Comparison of ENCODE assay signal across 8 cellular contexts in the genomic region with DNA sequence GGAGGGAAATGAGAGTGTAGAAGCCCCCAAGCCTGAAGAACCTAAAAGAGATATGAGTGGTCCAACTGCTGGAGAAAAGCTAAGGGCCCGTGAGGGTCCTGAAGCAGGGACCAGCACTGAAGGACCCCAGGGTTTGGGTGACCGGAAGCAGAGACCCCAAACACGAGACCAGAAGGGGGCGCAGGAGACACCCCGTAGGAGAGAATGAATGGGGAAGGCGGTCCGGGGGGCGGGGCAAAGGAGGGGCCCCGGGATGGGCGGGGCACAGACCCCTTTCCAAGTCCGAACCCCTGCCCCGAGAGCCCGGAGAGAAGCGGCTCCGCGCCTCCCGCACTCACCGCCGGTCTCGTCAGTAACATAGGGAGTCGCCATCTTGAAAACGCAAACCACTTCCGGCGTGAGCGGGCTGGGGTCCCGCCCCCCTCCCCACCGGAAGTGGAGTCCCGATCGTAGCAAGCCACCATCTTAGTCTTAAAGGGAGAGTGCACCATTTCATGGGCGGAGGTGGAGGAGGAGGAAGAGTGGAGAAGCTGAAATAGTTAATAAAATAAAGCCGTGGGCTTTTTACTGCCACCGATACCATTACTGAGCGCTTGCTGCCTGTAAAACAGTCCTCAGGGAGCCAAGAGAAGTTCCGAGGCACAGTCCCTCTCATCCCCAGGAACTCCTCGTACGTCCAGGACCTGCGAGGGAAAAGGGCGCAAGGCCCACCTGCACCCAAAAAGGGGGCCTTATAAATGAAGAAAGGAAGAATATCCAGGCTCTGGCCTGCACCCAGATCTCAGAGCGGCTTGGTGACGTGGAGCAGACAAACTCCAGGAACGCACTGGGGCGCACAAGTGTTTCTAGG. TPM values are rescaled to one million over a fixed set of nuclear protein-coding genes. Genes with fewer than 3 reads are reported as not detected.
DNase-seq lines count a peak whose midpoint lies in the region; ATAC-seq and TF ChIP-seq lines count a peak whose summit lies in the region.

No MANE protein-coding gene starts in this region.

- H2AFZ ChIP-seq in SK-N-SH (ENCODE audit: low read depth): peak overlapping the region; percentile 92

- POLR2A ChIA-PET in SK-N-SH (lab: Yijun Ruan, JAX): interaction anchor here (1.0 to 4.2 kb wide), 7 partner anchors 10 to 189 kb away, joined by 3 to 39 read pairs (median 4); a partner anchor contains a TSS

- peak; percentile 51 for ATAC-seq in HG02571 (IDR thresholded peaks at IDR 0.05; ENCODE audit: unreplicated experiment)
- ATAC-seq in activated naive CD4-positive, alpha-beta T cell treated with anti-CD3 and anti-CD28 coated beads, Interleukin-2, amount 50 U/mL, for 72 hours: peak; percentile 44 to 49

- H3K79me2 ChIP-seq in SK-N-SH (ENCODE audit: insufficient read depth): peaks cover 73% of the 10 kb centered on the region

- TF ChIP-seq RAD21 in SK-N-SH (IDR thresholded peaks at IDR 0.05; ENCODE audit: low read length): no peak; the same call in 1 of the 2 replicates

- H3K27ac Mint-ChIP-seq in activated naive CD4-positive, alpha-beta T cell treated with anti-CD3 and anti-CD28 coated beads, Interleukin-2, amount 50 U/mL, for 72 hours: peak overlapping the region; percentile 94 to 97
- H3K27ac Mint-ChIP-seq in osteocyte (ENCODE audit: unreplicated experiment): peak overlapping the region; percentile 97

- H3K9me2 ChIP-seq in SK-N-SH: no peaks in the 10 kb centered on the region

- H3F3A ChIP-seq in SK-N-SH (replicated peaks; ENCODE audit: insufficient read depth): peaks cover 35% of the 10 kb centered on the region

- H4K20me1 ChIP-seq in SK-N-SH (ENCODE audit: insufficient read depth): no peaks in the 10 kb centered on the region

- peak overlapping the region; percentile 89 for H3K9ac ChIP-seq in SK-N-SH

- peak overlapping the region; percentile 97 for H3K4me2 ChIP-seq in SK-N-SH

- H3K4me3 ChIP-seq in GM08714 (ENCODE audit: low read length) (peak overlapping the region; percentile 92), SK-N-SH (ENCODE audit: low read depth in 2 of 2, low read length in 1 of 2) (peak overlapping the region; percentile 90 to 94), thymus (ENCODE audit: low read length) (peak overlapping the region; percentile 70)

- 1% methylated on average over 33 of the region's 42 CpGs for WGBS in SK-N-SH (ENCODE audit: low lambda C conversion rate)
- under 1% methylated on average over 42 of the region's 42 CpGs for WGBS in thymus

- peaks cover 21 to 28% of the 10 kb centered on the region in 2 experiments; a peak in 3 of 4 replicates for H3K4me1 ChIP-seq in SK-N-SH (ENCODE audit: control insufficient read depth in 1 of 2, insufficient read depth in 2 of 2, low read depth in 1 of 2, low read length in 1 of 2)
- H3K4me1 ChIP-seq in thymus (ENCODE audit: control insufficient read depth, insufficient read depth, low read length): peaks cover 6% of the 10 kb centered on the region

- peak overlapping the region; percentile 94 for H3K4me3 Mint-ChIP-seq in osteocyte (ENCODE audit: unreplicated experiment)

- H3K36me3 ChIP-seq in SK-N-SH (replicated peaks in 1 of 2; ENCODE audit: control insufficient read depth in 1 of 2, insufficient read depth in 2 of 2, low read length in 1 of 2) (peaks cover 0 to 5% of the 10 kb centered on the region in 2 experiments), thymus (ENCODE audit: control insufficient read depth, insufficient read depth) (peaks cover 4% of the 10 kb centered on the region)

- no peaks in the 10 kb centered on the region for H3K9me3 ChIP-seq in SK-N-SH
- H3K9me3 ChIP-seq in thymus (ENCODE audit: control insufficient read depth): no peaks in the 10 kb centered on the region

- no peak for TF ChIP-seq EP300 in SK-N-SH (IDR thresholded peaks at IDR 0.05; ENCODE audit: borderline replicate concordance in 1 of 2, low read depth in 1 of 2, low read length in 1 of 2)

- peaks cover 38% of the 10 kb centered on the region for H3K4me1 Mint-ChIP-seq in osteocyte (ENCODE audit: unreplicated experiment)

- peak overlapping the region; percentile 94 to 98 for H3K27ac ChIP-seq in SK-N-SH (ENCODE audit: low read depth in 2 of 2, low read length in 1 of 2)
- H3K27ac ChIP-seq in thymus (ENCODE audit: low read depth): peak overlapping the region; percentile 100

- intact Hi-C loops in head of caudate nucleus (cut with DNase I): loop anchor here (1.0 to 5.0 kb wide), 3 partner anchors 45 to 200 kb away; a partner anchor contains a TSS

- peaks cover 0 to 4% of the 10 kb centered on the region in 2 donors for H3K9me3 Mint-ChIP-seq in activated naive CD4-positive, alpha-beta T cell treated with anti-CD3 and anti-CD28 coated beads, Interleukin-2, amount 50 U/mL, for 72 hours
- no peaks in the 10 kb centered on the region for H3K9me3 Mint-ChIP-seq in osteocyte (ENCODE audit: unreplicated experiment)

- TF ChIP-seq CTCF in SK-N-SH (IDR thresholded peaks at IDR 0.05) (peak; percentile 97), osteocyte (IDR thresholded peaks at IDR 0.05) (peak; percentile 89)

- peaks cover 43 to 50% of the 10 kb centered on the region in 2 donors for H3K36me3 Mint-ChIP-seq in activated naive CD4-positive, alpha-beta T cell treated with anti-CD3 and anti-CD28 coated beads, Interleukin-2, amount 50 U/mL, for 72 hours
- peaks cover 11% of the 10 kb centered on the region for H3K36me3 Mint-ChIP-seq in osteocyte (ENCODE audit: unreplicated experiment)

- CTCF ChIA-PET in SK-N-SH (lab: Yijun Ruan, JAX): interaction anchor here (0.6 to 6.4 kb wide), 43 partner anchors 9 to 356 kb away, joined by 3 to 51 read pairs (median 4); a partner anchor contains a TSS

- H3K27me3 ChIP-seq in SK-N-SH (ENCODE audit: insufficient read depth) (no peaks in the 10 kb centered on the region), thymus (ENCODE audit: control insufficient read depth, insufficient read depth) (no peaks in the 10 kb centered on the region)

- DNase-seq in NCI-H1092 (lab: John Stamatoyannopoulos, UW) (peak; percentile 86), SK-N-SH (peak; percentile 96), head of caudate nucleus (peak; percentile 77 to 96 (median 90)), osteocyte (ENCODE audit: extremely low spot score, unreplicated experiment) (peak; percentile 94)
- peak; percentile 90 to 91 for DNase-seq in activated naive CD4-positive, alpha-beta T cell treated with anti-CD3 and anti-CD28 coated beads, Interleukin-2, amount 50 U/mL, for 72 hours (ENCODE audit: low spot score in 2 of 2)

- H3K27me3 Mint-ChIP-seq in osteocyte (ENCODE audit: unreplicated experiment): no peaks in the 10 kb centered on the region

TF ChIP-seq in SK-N-SH, 30 proteins besides CTCF, POLR2A, EP300 and RAD21 (continues in another document):
- TF ChIP-seq RXRA (IDR thresholded peaks at IDR 0.05; ENCODE audit: borderline replicate concordance, low read depth) (no peak), GABPA (IDR thresholded peaks at IDR 0.05; ENCODE audit: low read depth) (peak; percentile 85), ELF1 (IDR thresholded peaks at IDR 0.05) (peak; percentile 67), EZH2phosphoT487 (IDR thresholded peaks at IDR 0.05; ENCODE audit: borderline replicate concordance, low read depth) (no peak), TAF1 (IDR thresholded peaks at IDR 0.05; ENCODE audit: borderline replicate concordance, low read depth, low read length) (peak; percentile 93), NRF1 (IDR thresholded peaks at IDR 0.05; ENCODE audit: low read depth, low read length) (no peak), GATA2 (CRISPR knock-in tag; IDR thresholded peaks at IDR 0.05) (no peak), JUND (IDR thresholded peaks at IDR 0.05) (no peak), RFX5 (IDR thresholded peaks at IDR 0.05; ENCODE audit: low read length) (no peak)
- TF ChIP-seq, protein P1, sequence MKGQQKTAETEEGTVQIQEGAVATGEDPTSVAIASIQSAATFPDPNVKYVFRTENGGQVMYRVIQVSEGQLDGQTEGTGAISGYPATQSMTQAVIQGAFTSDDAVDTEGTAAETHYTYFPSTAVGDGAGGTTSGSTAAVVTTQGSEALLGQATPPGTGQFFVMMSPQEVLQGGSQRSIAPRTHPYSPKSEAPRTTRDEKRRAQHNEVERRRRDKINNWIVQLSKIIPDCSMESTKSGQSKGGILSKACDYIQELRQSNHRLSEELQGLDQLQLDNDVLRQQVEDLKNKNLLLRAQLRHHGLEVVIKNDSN (IDR thresholded peaks at IDR 0.05; ENCODE audit: borderline replicate concordance, low read depth): 0 out of 2 replicates have a peak, but pooled peaks have one; percentile 11

RNA-seq across cellular contexts. Expression of a gene that starts 0.7 kb away (rescaled TPM):
- polyA plus RNA-seq in SK-N-SH (2012; rRNA removed) (36.0 and 36.3 TPM in 2 replicates), thymus (57.9 TPM)
- polyA plus RNA-seq in SK-N-SH (2012; cell fraction: cytosol; rRNA removed): 39.3 and 40.9 TPM in 2 replicates
- 16.7 and 21.0 TPM in 2 replicates for polyA plus RNA-seq in SK-N-SH (2012; cell fraction: nucleus; rRNA removed)
- 10 to 100 TPM; 18.9 to 32.9 TPM for total RNA-seq in activated naive CD4-positive, alpha-beta T cell treated with anti-CD3 and anti-CD28 coated beads, Interleukin-2, amount 50 U/mL, for 72 hours
- 18.2 and 20.5 TPM in 2 replicates for total RNA-seq in osteocyte

RNA-seq across cellular contexts. Expression of a gene that starts 4.0 kb away (rescaled TPM):
- polyA plus RNA-seq in SK-N-SH (2012; rRNA removed) (74.6 and 75.9 TPM in 2 replicates), thymus (381 TPM)
- polyA plus RNA-seq in SK-N-SH (2012; cell fraction: cytosol; rRNA removed): 47.2 and 52.0 TPM in 2 replicates
- polyA plus RNA-seq in SK-N-SH (2012; cell fraction: nucleus; rRNA removed): 213 and 244 TPM in 2 replicates
- total RNA-seq in activated naive CD4-positive, alpha-beta T cell treated with anti-CD3 and anti-CD28 coated beads, Interleukin-2, amount 50 U/mL, for 72 hours: 100 to 1,000 TPM; 386 to 441 TPM
- 63.0 and 70.1 TPM in 2 replicates for total RNA-seq in osteocyte

RNA-seq across cellular contexts. Expression of a gene that starts 38.9 kb away (rescaled TPM):
- polyA plus RNA-seq in SK-N-SH (2012; rRNA removed): 1.8 and 2.7 TPM in 2 replicates
- polyA plus RNA-seq in SK-N-SH (2012; cell fraction: cytosol; rRNA removed): 0.60 and 0.79 TPM in 2 replicates
- polyA plus RNA-seq in SK-N-SH (2012; cell fraction: nucleus; rRNA removed): 5.4 and 5.5 TPM in 2 replicates
- total RNA-seq in activated naive CD4-positive, alpha-beta T cell treated with anti-CD3 and anti-CD28 coated beads, Interleukin-2, amount 50 U/mL, for 72 hours: 1 to 10 TPM; 1.2 to 5.6 TPM
- 1.0 and 1.4 TPM in 2 replicates for total RNA-seq in osteocyte
- 0.94 TPM for polyA plus RNA-seq in thymus

RNA-seq across cellular contexts. Expression of a gene that starts 39.7 kb away (rescaled TPM):
- polyA plus RNA-seq in SK-N-SH (2012; rRNA removed) (34.7 and 43.3 TPM in 2 replicates), thymus (22.3 TPM)
- 21.7 and 27.5 TPM in 2 replicates for polyA plus RNA-seq in SK-N-SH (2012; cell fraction: cytosol; rRNA removed)
- polyA plus RNA-seq in SK-N-SH (2012; cell fraction: nucleus; rRNA removed): 81.1 and 115 TPM in 2 replicates
- 100 to 1,000 TPM; 116 to 144 TPM for total RNA-seq in activated naive CD4-positive, alpha-beta T cell treated with anti-CD3 and anti-CD28 coated beads, Interleukin-2, amount 50 U/mL, for 72 hours
- 27.3 and 29.6 TPM in 2 replicates for total RNA-seq in osteocyte

RNA-seq across cellular contexts. Expression of a gene that starts 46.9 kb away (rescaled TPM):
- polyA plus RNA-seq in SK-N-SH (2012; rRNA removed): 54.0 and 79.4 TPM in 2 replicates
- 60.7 and 66.8 TPM in 2 replicates for polyA plus RNA-seq in SK-N-SH (2012; cell fraction: cytosol; rRNA removed)
- polyA plus RNA-seq in SK-N-SH (2012; cell fraction: nucleus; rRNA removed): 40.9 and 67.0 TPM in 2 replicates
- total RNA-seq in activated naive CD4-positive, alpha-beta T cell treated with anti-CD3 and anti-CD28 coated beads, Interleukin-2, amount 50 U/mL, for 72 hours: 10 to 100 TPM; 43.1 to 51.8 TPM
- 126 and 134 TPM in 2 replicates for total RNA-seq in osteocyte
- polyA plus RNA-seq in thymus: 63.1 TPM

Comparison
In these comparisons a context has a peak if more than half of its experiments do, and no peak if none do; other contexts are left out.
1. Peak in every context shown above with its lines: DNase-seq, ATAC-seq, H3K4me3 ChIP-seq and H3K27ac ChIP-seq.